Comparison of ENCODE assay signal across 25 cellular contexts in the genomic region with DNA sequence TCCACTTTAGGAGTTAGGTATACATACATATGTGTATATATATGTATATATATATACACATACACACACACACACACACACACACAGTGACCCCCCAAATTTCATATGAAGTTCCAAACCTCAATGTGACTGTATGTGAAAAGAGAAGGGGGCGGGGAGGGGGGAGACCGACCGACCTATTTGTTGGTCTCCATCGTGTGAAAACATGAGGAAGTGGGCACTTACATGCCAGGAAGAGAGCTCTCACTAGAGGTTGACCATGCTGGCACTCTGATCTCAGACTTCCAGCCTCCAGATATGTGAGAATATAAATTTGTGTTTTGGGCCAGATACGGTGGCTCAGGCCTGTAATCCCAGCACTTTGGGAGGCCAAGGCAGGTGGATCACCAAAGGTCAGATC.
"Had no signal": no experiment of that assay in that cellular context is flagged by ENCODE, and none has a peak within 500 bp of the region (broad histone marks: within the 10 kb centered on the region; RNA-seq: fewer than 3 reads in every experiment).

No MANE protein-coding gene starts in this region.

- H3K4me3 ChIP-seq: hepatocyte, left lung, lower lobe of right lung, ovary, right atrium auricular region, right lobe of liver, smooth muscle cell, tibial nerve, upper lobe of left lung, vagina had no signal

- H3K79me2 ChIP-seq: hepatocyte had no signal

- H2AFZ ChIP-seq: hepatocyte had no signal

- H3K27me3 ChIP-seq: hepatocyte, left lung, ovary, right atrium auricular region, right lobe of liver, tibial nerve, upper lobe of left lung, vagina had no signal

- H3K4me1 Mint-ChIP-seq: stimulated activated memory B cell treated with anti-CD40 and anti-IgM and Interleukin-4, amounts not matched to agents 10 μg/mL and 1 μg/mL and 100 μg/mL, for 72 hours; stimulated activated naive CD8-positive, alpha-beta T cell treated with anti-CD3 and anti-CD28 coated beads, Interleukin-15, amount 100 ng/mL, for 72 hours had no signal

- H3K36me3 ChIP-seq: ovary had no signal

- ATAC-seq: left colon; left lung; lower lobe of right lung; naive thymus-derived CD8-positive, alpha-beta T cell; right lobe of liver; stimulated activated memory B cell treated with anti-CD40 and anti-IgM and Interleukin-4, amounts not matched to agents 10 μg/mL and 1 μg/mL and 100 μg/mL, for 72 hours; stimulated activated naive CD8-positive, alpha-beta T cell treated with anti-CD3 and anti-CD28 coated beads, Interleukin-15, amount 100 ng/mL, for 72 hours had no signal

- H3K4me2 ChIP-seq: hepatocyte, smooth muscle cell had no signal

- FAIRE-seq: islet of Langerhans, kidney had no signal

- H3K27ac ChIP-seq: hepatocyte, left lung, lower lobe of right lung, ovary, right atrium auricular region, right lobe of liver, tibial nerve, upper lobe of left lung, vagina had no signal

- H3K27ac Mint-ChIP-seq: stimulated activated memory B cell treated with anti-CD40 and anti-IgM and Interleukin-4, amounts not matched to agents 10 μg/mL and 1 μg/mL and 100 μg/mL, for 72 hours; stimulated activated naive CD8-positive, alpha-beta T cell treated with anti-CD3 and anti-CD28 coated beads, Interleukin-15, amount 100 ng/mL, for 72 hours had no signal

- H3K4me1 ChIP-seq: left lung, lower lobe of right lung, right atrium auricular region, right lobe of liver, tibial nerve, upper lobe of left lung, vagina had no signal

- H3K27me3 Mint-ChIP-seq: naive thymus-derived CD8-positive, alpha-beta T cell; progenitor cell of endocrine pancreas; stimulated activated memory B cell treated with anti-CD40 and anti-IgM and Interleukin-4, amounts not matched to agents 10 μg/mL and 1 μg/mL and 100 μg/mL, for 72 hours; stimulated activated naive CD8-positive, alpha-beta T cell treated with anti-CD3 and anti-CD28 coated beads, Interleukin-15, amount 100 ng/mL, for 72 hours had no signal

- H3K4me3 Mint-ChIP-seq: naive thymus-derived CD8-positive, alpha-beta T cell; stimulated activated memory B cell treated with anti-CD40 and anti-IgM and Interleukin-4, amounts not matched to agents 10 μg/mL and 1 μg/mL and 100 μg/mL, for 72 hours; stimulated activated naive CD8-positive, alpha-beta T cell treated with anti-CD3 and anti-CD28 coated beads, Interleukin-15, amount 100 ng/mL, for 72 hours had no signal

- DNase-seq: kidney; left colon; left lung; lower lobe of right lung; mammary epithelial cell; mesenchymal stem cell; naive thymus-derived CD8-positive, alpha-beta T cell; ovary; right lobe of liver; stimulated activated CD4-positive, alpha-beta T cell treated with anti-CD3 and anti-CD28 coated beads, Interleukin-1b, Interleukin-23, amount 100 ng/mL, for 48 hours; stimulated activated CD4-positive, alpha-beta T cell treated with anti-CD3 and anti-CD28 coated beads, Interleukin-2, amount 100 ng/mL, for 48 hours; stimulated activated CD4-positive, alpha-beta T cell treated with anti-CD3 and anti-CD28 coated beads, Interleukin-4, amount 100 ng/mL, for 4 hours; stimulated activated CD8-positive, alpha-beta memory T cell treated with anti-CD3 and anti-CD28 coated beads, Interleukin-4, amount 100 ng/mL, for 48 hours; stimulated activated naive CD4-positive, alpha-beta T cell treated with Interleukin-2 at 50 U/mL for 16 hours; stimulated activated naive CD8-positive, alpha-beta T cell treated with anti-CD3 and anti-CD28 coated beads, Interleukin-15, amount 100 ng/mL, for 72 hours; substantia nigra; upper lobe of left lung had no signal
